Comparison of ENCODE assay signal across 9 cellular contexts in the genomic region with DNA sequence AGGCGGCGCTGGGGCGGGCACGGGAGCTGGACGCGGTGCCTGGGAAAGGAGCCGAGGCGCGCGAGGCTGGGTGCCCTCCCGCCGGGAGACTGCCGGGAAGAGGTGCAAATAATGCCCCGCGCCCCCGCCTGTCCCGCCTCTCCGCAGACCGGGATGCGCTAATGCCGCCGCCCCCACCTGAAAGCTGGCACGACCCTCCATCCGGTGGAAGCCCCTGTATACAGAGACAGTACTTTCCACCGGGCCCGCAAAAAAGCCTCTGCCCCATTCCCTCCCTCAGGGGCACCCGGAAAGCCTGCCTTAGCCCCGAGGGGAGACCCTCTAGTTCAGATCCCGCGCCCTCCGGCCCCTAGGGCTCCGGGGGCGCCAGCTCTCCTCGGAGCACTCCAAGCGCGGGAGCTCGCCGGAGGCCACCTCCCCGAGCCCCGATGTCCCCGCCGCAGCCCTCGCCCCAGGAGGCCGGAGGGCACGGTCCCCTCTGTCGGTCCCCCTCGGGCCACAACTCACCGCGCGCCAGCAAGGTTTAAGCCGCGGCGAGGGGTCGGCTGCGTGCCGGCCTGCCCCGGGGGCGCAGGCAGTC. TPM values are rescaled to one million over a fixed set of nuclear protein-coding genes. Genes with fewer than 3 reads are reported as not detected.
DNase-seq lines count a peak whose midpoint lies in the region; ATAC-seq, FAIRE-seq and TF ChIP-seq lines count a peak whose summit lies in the region.
"Had no signal": no experiment of that assay in that cellular context is flagged by ENCODE, and none has a peak within 500 bp of the region (broad histone marks: within the 10 kb centered on the region; RNA-seq: fewer than 3 reads in every experiment).

No MANE protein-coding gene starts in this region.

- H4K20me1 ChIP-seq in BLaER1 treated with 17β-estradiol and CSF1 and Interleukin-3, amounts not matched to agents 10 nM and 100 nM = peaks cover 0 to 71% (median 33%) of the 10 kb centered on the region in 11 experiments; a peak in 20 of 22 replicates

- H3K36me3 ChIP-seq in BLaER1 treated with 17β-estradiol and CSF1 and Interleukin-3, amounts not matched to agents 10 nM and 100 nM = no peaks in the 10 kb centered on the region
- H3K36me3 ChIP-seq in effector memory CD4-positive, alpha-beta T cell (ENCODE audit: control insufficient read depth, insufficient read depth, low read length) = no peaks in the 10 kb centered on the region
- no peaks in the 10 kb centered on the region for H3K36me3 ChIP-seq in pancreas

- FAIRE-seq in pancreas (lab: Jason Lieb, UNC) (no peak), RCC 7860 (lab: Jason Lieb, UNC) (no peak)

- no peak for TF ChIP-seq CTCF in pancreas (IDR thresholded peaks at IDR 0.05)

- H3K9ac ChIP-seq in BLaER1 treated with 17β-estradiol and CSF1 and Interleukin-3, amounts not matched to agents 10 nM and 100 nM = peak overlapping the region in 5 of 11 experiments; percentile 10 to 54 (median 49); a peak in 8 of 22 replicates

- DNase-seq in Jurkat, Clone E6-1 (ENCODE audit: low read depth, low spot score) = no peak
- DNase-seq in effector memory CD4-positive, alpha-beta T cell = no peak
- DNase-seq in pancreas (no peak), EL (no peak), RCC 7860 (ENCODE audit: low spot score) (no peak)

- H3K4me1 ChIP-seq in BLaER1 treated with 17β-estradiol and CSF1 and Interleukin-3, amounts not matched to agents 10 nM and 100 nM = peaks cover 50 to 100% (median 90%) of the 10 kb centered on the region in 10 experiments
- peaks cover 27% of the 10 kb centered on the region for H3K4me1 ChIP-seq in effector memory CD4-positive, alpha-beta T cell (ENCODE audit: control insufficient read depth, insufficient read depth, low read length, poor library complexity, severe bottlenecking)
- H3K4me1 ChIP-seq in pancreas = peaks cover 10 to 16% (median 15%) of the 10 kb centered on the region in 3 donors

- ATAC-seq in pancreas (peak in 2 of 4 donors; percentile 15 to 21), GM21360 (IDR thresholded peaks at IDR 0.05; ENCODE audit: unreplicated experiment) (no peak), GM21528 (IDR thresholded peaks at IDR 0.05; ENCODE audit: low FRiP score, unreplicated experiment) (no peak)

- H3K4me2 ChIP-seq in BLaER1 treated with 17β-estradiol and CSF1 and Interleukin-3, amounts not matched to agents 10 nM and 100 nM = peak overlapping the region; percentile 80 to 97 (median 94)

- no peaks in the 10 kb centered on the region for H3K9me3 ChIP-seq in BLaER1 treated with 17β-estradiol and CSF1 and Interleukin-3, amounts not matched to agents 10 nM and 100 nM (replicated peaks in 1 of 11)
- H3K9me3 ChIP-seq in effector memory CD4-positive, alpha-beta T cell (ENCODE audit: control insufficient read depth, low read length) = no peaks in the 10 kb centered on the region
- H3K9me3 ChIP-seq in pancreas = no peaks in the 10 kb centered on the region

- WGBS in pancreas, 2 donors = 1% methylated on average over 46 to 58 of the region's 58 CpGs

- H3K27me3 ChIP-seq in BLaER1 treated with 17β-estradiol and CSF1 and Interleukin-3, amounts not matched to agents 10 nM and 100 nM = peaks cover 43 to 66% (median 50%) of the 10 kb centered on the region in 11 experiments
- H3K27me3 ChIP-seq in effector memory CD4-positive, alpha-beta T cell (replicated peaks; ENCODE audit: control insufficient read depth, insufficient read depth, low read length, poor library complexity, severe bottlenecking) = peaks cover 49% of the 10 kb centered on the region
- H3K27me3 ChIP-seq in pancreas = peaks cover 0 to 33% (median 5%) of the 10 kb centered on the region in 4 donors

- peak overlapping the region; percentile 34 to 66 (median 55) for H3K4me3 ChIP-seq in BLaER1 treated with 17β-estradiol and CSF1 and Interleukin-3, amounts not matched to agents 10 nM and 100 nM
- H3K4me3 ChIP-seq in Jurkat, Clone E6-1 (ENCODE audit: low read length) = peak overlapping the region; percentile 11; the same call in 1 of the 2 replicates
- peak overlapping the region; percentile 55 for H3K4me3 ChIP-seq in effector memory CD4-positive, alpha-beta T cell (ENCODE audit: insufficient read depth, low read depth, low read length, poor library complexity, severe bottlenecking)
- peak overlapping the region in 3 of 4 donors; percentile 10 to 46 (median 29) for H3K4me3 ChIP-seq in pancreas

- intact Hi-C loops in pancreas (cut with DNase I) = loop anchor here in 1 of 3 donors (5.0 kb wide), 1 partner anchor 82 kb away; no protein-coding TSS in a partner anchor

- H3K27ac ChIP-seq in BLaER1 treated with 17β-estradiol and CSF1 and Interleukin-3, amounts not matched to agents 10 nM and 100 nM = no peak overlapping the region
- H3K27ac ChIP-seq in effector memory CD4-positive, alpha-beta T cell (ENCODE audit: insufficient read depth, low read length, poor library complexity, severe bottlenecking) = no peak overlapping the region
- no peak overlapping the region for H3K27ac ChIP-seq in pancreas

RNA-seq across cellular contexts. Expression of a gene that starts 1.2 kb away (rescaled TPM):
- polyA plus RNA-seq in Jurkat, Clone E6-1 (2012; ENCODE audit: insufficient read depth, insufficient read length) = 1.8 TPM
- total RNA-seq in pancreas = 1 to 10 TPM in 3 of 6 donors, under 1 TPM in 3; 0.23 to 1.9 (median 1.1) TPM
- 1 to 10 TPM; 2.2 to 6.8 TPM for polyA plus RNA-seq in pancreas
- total RNA-seq: dermis blood vessel endothelial cell had no signal
